Comparison of ENCODE assay signal across 29 cellular contexts in the genomic region with DNA sequence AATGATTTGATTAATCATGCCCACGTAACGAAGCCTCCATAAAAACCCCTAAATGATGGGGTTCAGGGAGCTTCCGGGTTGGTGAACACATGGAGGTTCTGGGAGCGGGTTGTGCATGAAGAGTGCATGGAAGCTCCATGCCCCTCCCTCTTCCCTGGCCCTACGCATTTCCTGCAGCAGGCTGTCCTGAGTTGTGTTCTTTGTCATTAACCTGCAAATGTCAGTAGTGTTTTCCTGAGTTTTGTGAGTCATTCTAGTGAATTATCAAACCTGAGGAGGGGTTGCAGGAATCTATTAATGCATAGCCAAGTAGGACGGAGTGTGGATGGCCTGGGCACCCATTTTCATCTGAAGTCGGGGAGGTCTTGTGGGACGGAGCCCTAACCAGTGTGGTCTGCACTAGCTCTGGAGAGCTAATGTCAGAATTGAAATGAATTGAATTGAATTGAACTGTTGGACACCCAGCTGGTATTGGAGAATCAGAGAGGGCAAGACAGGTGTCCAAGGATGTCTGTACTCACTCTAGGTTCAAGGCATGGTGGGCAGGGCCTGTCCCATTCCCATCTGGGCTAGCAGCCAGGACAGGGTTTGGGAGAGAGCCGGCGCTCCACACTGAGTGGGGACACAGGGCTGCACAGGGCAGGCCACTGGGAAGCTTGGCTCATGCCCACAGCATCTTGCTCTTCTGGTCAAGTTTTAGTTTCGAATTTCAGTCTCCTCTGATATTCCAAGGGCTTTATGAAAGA. TPM values are rescaled to one million over a fixed set of nuclear protein-coding genes. Genes with fewer than 3 reads are reported as not detected.
DNase-seq lines count a peak whose midpoint lies in the region; ATAC-seq and TF ChIP-seq lines count a peak whose summit lies in the region.
"Had no signal": no experiment of that assay in that cellular context is flagged by ENCODE, and none has a peak within 500 bp of the region (broad histone marks: within the 10 kb centered on the region; RNA-seq: fewer than 3 reads in every experiment).

No MANE protein-coding gene starts in this region.

- WGBS in lung, 2 donors: 88% methylated on average over 11 of the region's 11 CpGs
- 82 to 87% (median 86%) methylated on average over 8 to 11 of the region's 11 CpGs for WGBS in spleen, 5 donors

- no peaks in the 10 kb centered on the region for H3K79me2 ChIP-seq in GM23338 (replicated peaks; ENCODE audit: insufficient read depth)

- H3K36me3 ChIP-seq in GM23338 (ENCODE audit: insufficient read depth): no peaks in the 10 kb centered on the region
- H3K36me3 ChIP-seq in lung (ENCODE audit: control insufficient read depth in 2 of 2, insufficient read depth in 2 of 2, low read length in 2 of 2): no peaks in the 10 kb centered on the region
- H3K36me3 ChIP-seq in spleen: no peaks in the 10 kb centered on the region
- H3K36me3 ChIP-seq: Peyer's patch had no signal

- no peaks in the 10 kb centered on the region for H4K20me1 ChIP-seq in GM23338 (replicated peaks; ENCODE audit: insufficient read depth)

- peaks cover 6% of the 10 kb centered on the region; the same call in 2 of the 3 replicates for H3K4me1 Mint-ChIP-seq in GM23338
- H3K4me1 Mint-ChIP-seq: CD8-positive, alpha-beta memory T cell had no signal

- no peak for ATAC-seq in GM23338
- no peak for ATAC-seq in lung (ENCODE audit: insufficient read depth, low FRiP score)
- ATAC-seq: A549, K562 had no signal

- DNase-seq in AG08396 (ENCODE audit: low spot score) (peak; percentile 0), GM23338 (ENCODE audit: low spot score) (no peak), dermis blood vessel endothelial cell (peak; percentile 65), lung (ENCODE audit: low spot score) (peak; percentile 26), GOT3 (lab: John Stamatoyannopoulos, UW) (no peak), spleen (no peak), retina (no peak), inferior parietal cortex (ENCODE audit: extremely low spot score) (no peak)
- DNase-seq: Calu3; CD8-positive, alpha-beta memory T cell; DMS79 treated with DMSO at 0.1 percent for 48 hours; GF-D8; H7; Kasumi-1; NCI-H1105 treated with DMSO at 0.1 percent for 48 hours; NCI-H146; NCI-H1930; NCI-H2227 treated with DMSO at 0.1 percent for 48 hours; NCI-H510A; NCI-H69; OCI-M1; Peyer's patch; SIG-M5 had no signal

- no peak for TF ChIP-seq POLR2A in spleen (IDR thresholded peaks at IDR 0.05)

- intact Hi-C loops in spleen (cut with DNase I; ENCODE audit: low total_unique reads): no loop called here

- no peak overlapping the region for H3K4me2 ChIP-seq in GM23338
- H3K4me2 ChIP-seq: A549 had no signal

- no peaks in the 10 kb centered on the region; the same call in 2 of the 3 replicates for H3K36me3 Mint-ChIP-seq in GM23338 (ENCODE audit: low read depth)
- H3K36me3 Mint-ChIP-seq: CD8-positive, alpha-beta memory T cell had no signal

- H3K4me1 ChIP-seq in GM23338 (ENCODE audit: insufficient read depth): no peaks in the 10 kb centered on the region
- H3K4me1 ChIP-seq in lung (ENCODE audit: control insufficient read depth in 2 of 2, insufficient read depth in 2 of 2, low read length in 2 of 2): no peaks in the 10 kb centered on the region
- peaks cover 0 to 26% (median 8%) of the 10 kb centered on the region in 6 donors for H3K4me1 ChIP-seq in spleen
- H3K4me1 ChIP-seq: A549, Peyer's patch had no signal

- TF ChIP-seq CTCF in GM23338 (conservative IDR thresholded peaks at IDR 0.05; ENCODE audit: low read depth in 2 of 2) (no peak), lung (IDR thresholded peaks at IDR 0.05; ENCODE audit: control extremely low read depth, extremely low read depth) (no peak), spleen (IDR thresholded peaks at IDR 0.05 in 8 of 11, conservative IDR thresholded peaks at IDR 0.05 in 3 of 11) (no peak)

- H3K27ac ChIP-seq in GM23338 (ENCODE audit: low read depth): no peak overlapping the region
- no peak overlapping the region for H3K27ac ChIP-seq in lung (ENCODE audit: low read depth in 1 of 2, low read length in 1 of 2)
- H3K27ac ChIP-seq in spleen: no peak overlapping the region
- H3K27ac ChIP-seq: A549, Peyer's patch, SK-N-MC had no signal

- H2AFZ ChIP-seq in GM23338: 0 out of 2 replicates have a peak overlapping the region, but pooled peaks have one; percentile 63

- H3K4me3 ChIP-seq in GM23338: no peak overlapping the region
- no peak overlapping the region for H3K4me3 ChIP-seq in lung
- H3K4me3 ChIP-seq in spleen: no peak overlapping the region
- H3K4me3 ChIP-seq: A549, K562, Peyer's patch, SK-N-MC had no signal

- no peaks in the 10 kb centered on the region for H3F3A ChIP-seq in GM23338 (replicated peaks; ENCODE audit: low read depth)

- H3K27me3 ChIP-seq in GM23338 (ENCODE audit: insufficient read depth) (no peaks in the 10 kb centered on the region), lung (ENCODE audit: control insufficient read depth, insufficient read depth) (no peaks in the 10 kb centered on the region), spleen (replicated peaks in 1 of 7) (no peaks in the 10 kb centered on the region)
- H3K27me3 ChIP-seq: Peyer's patch had no signal

- H3K9me3 ChIP-seq in lung (ENCODE audit: control insufficient read depth in 2 of 2, insufficient read depth in 1 of 2, low read length in 1 of 2) (no peaks in the 10 kb centered on the region), spleen (no peaks in the 10 kb centered on the region)
- H3K9me3 ChIP-seq: A549, Peyer's patch had no signal

- peaks cover 19% of the 10 kb centered on the region; the same call in 1 of the 2 replicates for H3K9me2 ChIP-seq in GM23338 (ENCODE audit: insufficient read depth)

- no peaks in the 10 kb centered on the region for H3K9me3 Mint-ChIP-seq in GM23338

- H3K4me3 Mint-ChIP-seq in GM23338: no peak overlapping the region
- H3K4me3 Mint-ChIP-seq: B cell; CD14-positive monocyte; CD8-positive, alpha-beta memory T cell had no signal

- H3K27me3 Mint-ChIP-seq in GM23338 (ENCODE audit: insufficient read depth, low read depth, poor library complexity): no peaks in the 10 kb centered on the region

- no peak overlapping the region for H3K27ac Mint-ChIP-seq in GM23338
- H3K27ac Mint-ChIP-seq: B cell; CD8-positive, alpha-beta memory T cell had no signal

TF ChIP-seq in GM23338, 12 proteins besides CTCF, POLR2A, EP300 and RAD21 (continues in another document):
- TF ChIP-seq CREB1 (CRISPR knock-in tag; IDR thresholded peaks at IDR 0.05; ENCODE audit: low read depth): no peak

RNA-seq across cellular contexts. Expression of gene ARHGAP22, which starts 22.3 kb away (rescaled TPM):
- 10.7 and 11.3 TPM in 2 replicates for total RNA-seq in GM23338 (2014; rRNA removed; shearing (Covaris generic))
- 4.8 and 5.5 TPM in 2 replicates for polyA plus RNA-seq in GM23338 (2016; fragmentation: Nextera tagmentation; extraction: Ambion mirVana)
- total RNA-seq in dermis blood vessel endothelial cell: 8.3 and 19.0 TPM in 2 replicates
- 1 to 10 TPM; 4.9 to 6.9 TPM for total RNA-seq in lung
- 1 to 10 TPM; 3.2 to 3.3 TPM for polyA plus RNA-seq in lung
- 1 to 10 TPM in 5 of 7 donors, under 1 TPM in 2; 0.56 to 7.5 (median 3.1) TPM for total RNA-seq in spleen
- polyA plus RNA-seq in spleen: 1 to 10 TPM; 1.9 to 5.1 (median 3.4) TPM
- total RNA-seq: CD8-positive, alpha-beta memory T cell had no signal
- polyA plus RNA-seq: CD8-positive, alpha-beta memory T cell had no signal

RNA-seq across cellular contexts. Expression of gene WDFY4, which starts 57.5 kb away (rescaled TPM):
- 0.14 TPM in 1 of 2 replicates, not detected in the other for total RNA-seq in GM23338 (2014; rRNA removed; shearing (Covaris generic))
- polyA plus RNA-seq in GM23338 (2016; fragmentation: Nextera tagmentation; extraction: Ambion mirVana) (not detected in 2 replicates), lung (10 to 100 TPM in 1 of 2 donors, 1 to 10 TPM in 1; 4.6 to 15.1 TPM), spleen (10 to 100 TPM; 31.7 to 49.7 (median 39.0) TPM)
- total RNA-seq in dermis blood vessel endothelial cell (0.34 and 2.1 TPM in 2 replicates), lung (10 to 100 TPM; 11.9 to 26.9 TPM), spleen (100 to 1,000 TPM in 3 of 7 donors, 10 to 100 TPM in 4; 72.1 to 120 (median 96.8) TPM)
- total RNA-seq: Calu3, H7, M059J had no signal
- polyA plus RNA-seq: A549; CD8-positive, alpha-beta memory T cell had no signal

Comparison
In these comparisons a context has a peak if more than half of its experiments do, and no peak if none do; other contexts are left out.
1. DNase-seq: peak in AG08396 (single experiment), dermis blood vessel endothelial cell (single experiment) and lung (single experiment); none in GM23338 (single experiment), GOT3 (single experiment), spleen (single experiment), retina (single experiment) and inferior parietal cortex (single experiment).